1 cellular context compared by ENCODE assay signal in the genomic region with DNA sequence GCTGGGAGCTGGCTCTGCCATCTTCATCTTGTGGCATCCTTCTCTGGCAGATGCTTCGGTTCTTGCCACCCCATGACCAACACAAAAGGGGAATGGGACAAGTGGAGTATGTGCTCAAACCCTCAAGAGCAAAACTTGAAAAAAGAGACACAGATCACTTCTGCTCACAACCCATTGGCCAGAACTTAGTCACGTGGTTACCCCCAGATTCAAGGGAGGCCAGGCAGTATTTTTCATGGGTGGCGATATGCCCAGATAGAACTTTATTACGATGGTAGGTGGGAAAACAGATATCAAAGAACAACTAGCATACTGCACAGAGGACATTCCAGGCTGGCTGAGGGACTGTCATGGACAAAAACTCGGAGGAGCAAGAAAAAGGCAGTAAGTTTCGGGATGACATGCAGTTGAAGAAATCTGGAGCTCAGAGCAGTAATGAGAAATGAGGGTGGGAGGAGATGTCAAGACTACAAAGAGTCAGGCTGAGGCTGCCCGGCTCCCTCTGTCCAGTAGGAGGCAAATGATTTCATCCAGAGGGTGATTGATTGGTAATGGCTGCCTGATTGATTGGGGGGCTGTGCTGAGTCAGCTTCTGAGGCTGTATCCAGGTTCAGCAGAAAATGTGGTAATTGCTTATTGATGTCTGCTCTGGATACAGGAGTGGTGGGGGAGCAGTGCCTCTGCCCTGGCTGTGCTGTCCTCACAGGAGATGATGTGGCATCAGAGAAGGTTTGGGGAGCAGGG.
TF ChIP-seq lines count a peak whose summit lies in the region.

No MANE protein-coding gene starts in this region.

TF ChIP-seq in K562, 482 proteins besides CTCF, POLR2A, EP300 and RAD21 (continued from another document):
- TF ChIP-seq, protein P1, sequence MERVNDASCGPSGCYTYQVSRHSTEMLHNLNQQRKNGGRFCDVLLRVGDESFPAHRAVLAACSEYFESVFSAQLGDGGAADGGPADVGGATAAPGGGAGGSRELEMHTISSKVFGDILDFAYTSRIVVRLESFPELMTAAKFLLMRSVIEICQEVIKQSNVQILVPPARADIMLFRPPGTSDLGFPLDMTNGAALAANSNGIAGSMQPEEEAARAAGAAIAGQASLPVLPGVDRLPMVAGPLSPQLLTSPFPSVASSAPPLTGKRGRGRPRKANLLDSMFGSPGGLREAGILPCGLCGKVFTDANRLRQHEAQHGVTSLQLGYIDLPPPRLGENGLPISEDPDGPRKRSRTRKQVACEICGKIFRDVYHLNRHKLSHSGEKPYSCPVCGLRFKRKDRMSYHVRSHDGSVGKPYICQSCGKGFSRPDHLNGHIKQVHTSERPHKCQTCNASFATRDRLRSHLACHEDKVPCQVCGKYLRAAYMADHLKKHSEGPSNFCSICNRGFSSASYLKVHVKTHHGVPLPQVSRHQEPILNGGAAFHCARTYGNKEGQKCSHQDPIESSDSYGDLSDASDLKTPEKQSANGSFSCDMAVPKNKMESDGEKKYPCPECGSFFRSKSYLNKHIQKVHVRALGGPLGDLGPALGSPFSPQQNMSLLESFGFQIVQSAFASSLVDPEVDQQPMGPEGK (CRISPR knock-in tag; IDR thresholded peaks at IDR 0.05; ENCODE audit: borderline replicate concordance): no peak
- TF ChIP-seq, protein P2, sequence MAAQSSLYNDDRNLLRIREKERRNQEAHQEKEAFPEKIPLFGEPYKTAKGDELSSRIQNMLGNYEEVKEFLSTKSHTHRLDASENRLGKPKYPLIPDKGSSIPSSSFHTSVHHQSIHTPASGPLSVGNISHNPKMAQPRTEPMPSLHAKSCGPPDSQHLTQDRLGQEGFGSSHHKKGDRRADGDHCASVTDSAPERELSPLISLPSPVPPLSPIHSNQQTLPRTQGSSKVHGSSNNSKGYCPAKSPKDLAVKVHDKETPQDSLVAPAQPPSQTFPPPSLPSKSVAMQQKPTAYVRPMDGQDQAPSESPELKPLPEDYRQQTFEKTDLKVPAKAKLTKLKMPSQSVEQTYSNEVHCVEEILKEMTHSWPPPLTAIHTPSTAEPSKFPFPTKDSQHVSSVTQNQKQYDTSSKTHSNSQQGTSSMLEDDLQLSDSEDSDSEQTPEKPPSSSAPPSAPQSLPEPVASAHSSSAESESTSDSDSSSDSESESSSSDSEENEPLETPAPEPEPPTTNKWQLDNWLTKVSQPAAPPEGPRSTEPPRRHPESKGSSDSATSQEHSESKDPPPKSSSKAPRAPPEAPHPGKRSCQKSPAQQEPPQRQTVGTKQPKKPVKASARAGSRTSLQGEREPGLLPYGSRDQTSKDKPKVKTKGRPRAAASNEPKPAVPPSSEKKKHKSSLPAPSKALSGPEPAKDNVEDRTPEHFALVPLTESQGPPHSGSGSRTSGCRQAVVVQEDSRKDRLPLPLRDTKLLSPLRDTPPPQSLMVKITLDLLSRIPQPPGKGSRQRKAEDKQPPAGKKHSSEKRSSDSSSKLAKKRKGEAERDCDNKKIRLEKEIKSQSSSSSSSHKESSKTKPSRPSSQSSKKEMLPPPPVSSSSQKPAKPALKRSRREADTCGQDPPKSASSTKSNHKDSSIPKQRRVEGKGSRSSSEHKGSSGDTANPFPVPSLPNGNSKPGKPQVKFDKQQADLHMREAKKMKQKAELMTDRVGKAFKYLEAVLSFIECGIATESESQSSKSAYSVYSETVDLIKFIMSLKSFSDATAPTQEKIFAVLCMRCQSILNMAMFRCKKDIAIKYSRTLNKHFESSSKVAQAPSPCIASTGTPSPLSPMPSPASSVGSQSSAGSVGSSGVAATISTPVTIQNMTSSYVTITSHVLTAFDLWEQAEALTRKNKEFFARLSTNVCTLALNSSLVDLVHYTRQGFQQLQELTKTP (IDR thresholded peaks at IDR 0.05; ENCODE audit: low read depth in 1 of 2, partially characterized antibody in 2 of 2): no peak
- TF ChIP-seq U2AF2 (optimal IDR thresholded peaks at IDR 0.05; ENCODE audit: low read depth, low read length) (no peak), PHF8 (IDR thresholded peaks at IDR 0.05; ENCODE audit: borderline replicate concordance, low read length) (no peak), BRD4 (IDR thresholded peaks at IDR 0.05) (no peak), ESRRB (CRISPR knock-in tag; IDR thresholded peaks at IDR 0.05; ENCODE audit: borderline replicate concordance) (no peak), ZBTB17 (CRISPR knock-in tag; IDR thresholded peaks at IDR 0.05) (peak; percentile 50; the same call in 1 of the 2 replicates), MYC (IDR thresholded peaks at IDR 0.05; ENCODE audit: low read depth, low read length) (no peak), MYC (CRISPR knock-in tag; IDR thresholded peaks at IDR 0.05; ENCODE audit: borderline replicate concordance, low read depth) (no peak), MAFK (IDR thresholded peaks at IDR 0.05; ENCODE audit: low read length) (0 out of 2 replicates have a peak, but pooled peaks have one; percentile 19), NFXL1 (CRISPR knock-in tag; IDR thresholded peaks at IDR 0.05) (no peak), MCM3 (IDR thresholded peaks at IDR 0.05) (no peak), PTTG1 (tag; IDR thresholded peaks at IDR 0.05; ENCODE audit: low read depth) (no peak), ZNF316 (IDR thresholded peaks at IDR 0.05) (peak; percentile 45)
- TF ChIP-seq, protein P3, sequence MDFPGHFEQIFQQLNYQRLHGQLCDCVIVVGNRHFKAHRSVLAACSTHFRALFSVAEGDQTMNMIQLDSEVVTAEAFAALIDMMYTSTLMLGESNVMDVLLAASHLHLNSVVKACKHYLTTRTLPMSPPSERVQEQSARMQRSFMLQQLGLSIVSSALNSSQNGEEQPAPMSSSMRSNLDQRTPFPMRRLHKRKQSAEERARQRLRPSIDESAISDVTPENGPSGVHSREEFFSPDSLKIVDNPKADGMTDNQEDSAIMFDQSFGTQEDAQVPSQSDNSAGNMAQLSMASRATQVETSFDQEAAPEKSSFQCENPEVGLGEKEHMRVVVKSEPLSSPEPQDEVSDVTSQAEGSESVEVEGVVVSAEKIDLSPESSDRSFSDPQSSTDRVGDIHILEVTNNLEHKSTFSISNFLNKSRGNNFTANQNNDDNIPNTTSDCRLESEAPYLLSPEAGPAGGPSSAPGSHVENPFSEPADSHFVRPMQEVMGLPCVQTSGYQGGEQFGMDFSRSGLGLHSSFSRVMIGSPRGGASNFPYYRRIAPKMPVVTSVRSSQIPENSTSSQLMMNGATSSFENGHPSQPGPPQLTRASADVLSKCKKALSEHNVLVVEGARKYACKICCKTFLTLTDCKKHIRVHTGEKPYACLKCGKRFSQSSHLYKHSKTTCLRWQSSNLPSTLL (IDR thresholded peaks at IDR 0.05): no peak
- TF ChIP-seq, protein P4, sequence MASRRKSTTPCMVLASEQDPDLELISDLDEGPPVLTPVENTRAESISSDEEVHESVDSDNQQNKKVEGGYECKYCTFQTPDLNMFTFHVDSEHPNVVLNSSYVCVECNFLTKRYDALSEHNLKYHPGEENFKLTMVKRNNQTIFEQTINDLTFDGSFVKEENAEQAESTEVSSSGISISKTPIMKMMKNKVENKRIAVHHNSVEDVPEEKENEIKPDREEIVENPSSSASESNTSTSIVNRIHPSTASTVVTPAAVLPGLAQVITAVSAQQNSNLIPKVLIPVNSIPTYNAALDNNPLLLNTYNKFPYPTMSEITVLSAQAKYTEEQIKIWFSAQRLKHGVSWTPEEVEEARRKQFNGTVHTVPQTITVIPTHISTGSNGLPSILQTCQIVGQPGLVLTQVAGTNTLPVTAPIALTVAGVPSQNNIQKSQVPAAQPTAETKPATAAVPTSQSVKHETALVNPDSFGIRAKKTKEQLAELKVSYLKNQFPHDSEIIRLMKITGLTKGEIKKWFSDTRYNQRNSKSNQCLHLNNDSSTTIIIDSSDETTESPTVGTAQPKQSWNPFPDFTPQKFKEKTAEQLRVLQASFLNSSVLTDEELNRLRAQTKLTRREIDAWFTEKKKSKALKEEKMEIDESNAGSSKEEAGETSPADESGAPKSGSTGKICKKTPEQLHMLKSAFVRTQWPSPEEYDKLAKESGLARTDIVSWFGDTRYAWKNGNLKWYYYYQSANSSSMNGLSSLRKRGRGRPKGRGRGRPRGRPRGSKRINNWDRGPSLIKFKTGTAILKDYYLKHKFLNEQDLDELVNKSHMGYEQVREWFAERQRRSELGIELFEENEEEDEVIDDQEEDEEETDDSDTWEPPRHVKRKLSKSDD (conservative IDR thresholded peaks at IDR 0.05; ENCODE audit: low read length): no peak
- TF ChIP-seq, protein P5, sequence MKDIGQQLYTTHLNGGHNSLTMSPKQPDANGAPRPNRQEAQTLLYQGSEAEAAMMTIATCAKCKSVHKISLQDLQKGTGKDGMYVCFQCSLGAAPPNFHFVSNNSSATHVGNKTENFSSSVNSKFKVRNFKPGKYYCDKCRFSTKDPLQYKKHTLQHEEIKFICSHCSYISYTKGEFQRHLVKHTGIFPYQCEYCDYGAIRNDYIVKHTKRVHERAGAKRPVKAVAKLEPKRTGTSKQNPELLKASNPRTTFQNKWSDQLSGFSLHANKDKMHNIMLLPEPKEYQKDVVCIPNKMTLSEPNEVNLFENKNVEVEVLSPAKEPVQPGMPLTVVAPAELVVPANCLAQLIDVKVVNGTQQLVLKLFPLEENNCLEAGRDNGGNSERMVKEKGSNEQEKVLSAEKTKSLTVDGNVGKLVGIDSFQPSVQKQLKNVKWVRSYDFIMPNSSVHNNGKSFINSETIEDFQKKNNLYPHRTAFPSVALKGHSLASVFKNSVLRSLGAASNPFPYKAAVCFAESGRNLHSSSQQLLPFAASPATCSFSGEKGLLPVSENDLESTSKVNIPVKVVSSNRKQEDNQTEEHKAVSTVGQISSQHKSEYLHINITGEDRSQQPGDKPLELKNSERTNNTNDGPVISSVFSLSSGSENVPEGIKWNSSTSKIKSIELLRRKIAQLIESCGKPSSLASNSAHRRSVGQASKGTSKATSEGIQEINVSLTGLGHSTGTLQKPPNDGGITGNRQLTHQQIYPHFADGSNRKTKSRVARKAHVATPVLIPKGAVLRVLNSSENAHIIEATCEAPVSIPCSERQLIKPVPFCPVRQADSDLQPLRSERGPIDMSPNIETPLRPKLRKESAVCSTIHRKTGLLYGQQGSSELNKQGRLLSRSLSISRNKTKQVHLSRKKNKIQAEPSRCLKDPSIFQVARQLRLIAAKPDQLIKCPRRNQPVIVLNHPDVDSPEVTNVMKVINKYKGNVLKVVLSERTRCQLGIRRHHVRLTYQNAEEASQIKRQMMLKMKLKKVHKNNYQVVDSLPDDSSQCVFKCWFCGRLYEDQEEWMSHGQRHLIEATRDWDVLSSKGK (CRISPR knock-in tag; IDR thresholded peaks at IDR 0.05): no peak
- TF ChIP-seq, protein P6, sequence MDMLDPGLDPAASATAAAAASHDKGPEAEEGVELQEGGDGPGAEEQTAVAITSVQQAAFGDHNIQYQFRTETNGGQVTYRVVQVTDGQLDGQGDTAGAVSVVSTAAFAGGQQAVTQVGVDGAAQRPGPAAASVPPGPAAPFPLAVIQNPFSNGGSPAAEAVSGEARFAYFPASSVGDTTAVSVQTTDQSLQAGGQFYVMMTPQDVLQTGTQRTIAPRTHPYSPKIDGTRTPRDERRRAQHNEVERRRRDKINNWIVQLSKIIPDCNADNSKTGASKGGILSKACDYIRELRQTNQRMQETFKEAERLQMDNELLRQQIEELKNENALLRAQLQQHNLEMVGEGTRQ (CRISPR knock-in tag; IDR thresholded peaks at IDR 0.05): peak; percentile 18; the same call in 1 of the 2 replicates
